8 cellular contexts compared by ENCODE assay signal in the genomic region with DNA sequence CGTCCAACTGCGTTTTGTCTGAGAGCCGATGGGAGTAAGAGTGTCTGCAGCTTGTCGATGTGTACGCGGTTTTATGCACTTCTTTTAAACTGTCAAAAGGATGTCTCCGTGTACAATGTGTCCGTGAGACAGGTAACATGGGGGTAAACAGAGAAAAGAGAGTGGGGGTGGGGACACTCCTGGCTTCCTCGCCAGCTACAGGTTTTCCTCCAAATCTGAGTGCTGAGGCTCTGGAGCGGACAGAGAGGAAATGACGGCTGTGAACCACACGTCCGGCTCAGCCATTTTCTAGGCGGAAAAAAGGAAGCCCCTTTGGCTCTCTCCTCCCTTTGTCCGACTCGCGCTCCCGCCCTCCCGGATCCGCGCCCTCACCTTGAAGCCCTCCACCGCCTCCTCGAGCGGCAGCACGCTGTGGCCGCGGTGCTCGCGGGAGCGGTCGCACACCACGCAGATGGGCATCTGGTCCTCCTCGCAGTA. TPM values are rescaled to one million over a fixed set of nuclear protein-coding genes. Genes with fewer than 3 reads are reported as not detected.
A peak's percentile ranks its signal among the peaks of the same experiment; 100 is the strongest.
DNase-seq lines count a peak whose midpoint lies in the region; ATAC-seq and TF ChIP-seq lines count a peak whose summit lies in the region.

No MANE protein-coding gene starts in this region.

- H3K27me3 Mint-ChIP-seq in effector memory CD8-positive, alpha-beta T cell = no peaks in the 10 kb centered on the region

- H3K4me3 Mint-ChIP-seq in effector memory CD8-positive, alpha-beta T cell = peak overlapping the region; percentile 87 to 91

- H3K4me1 ChIP-seq in mesodermal cell (ENCODE audit: control insufficient read depth, insufficient read depth, low read length, poor library complexity, severe bottlenecking) (peaks cover 2% of the 10 kb centered on the region), suprapubic skin (peaks cover 20% of the 10 kb centered on the region)

- H3K4me3 ChIP-seq in mesodermal cell (ENCODE audit: extremely low read depth, insufficient read depth, low read length, poor library complexity, severe bottlenecking) (peak overlapping the region; percentile 98), suprapubic skin (peak overlapping the region; percentile 93)

- peaks cover 33 to 38% of the 10 kb centered on the region in 2 donors for H3K4me1 Mint-ChIP-seq in effector memory CD8-positive, alpha-beta T cell (ENCODE audit: low read depth in 2 of 2)

- H3K9me3 ChIP-seq in mesodermal cell (ENCODE audit: control insufficient read depth, low read length) (no peaks in the 10 kb centered on the region), suprapubic skin (no peaks in the 10 kb centered on the region)

- TF ChIP-seq POLR2A in suprapubic skin (IDR thresholded peaks at IDR 0.05) = peak in 1 of 2 donors; percentile 8

- CTCF ChIA-PET in HEK293T (lab: Yijun Ruan, JAX) = no interaction called here

- peak overlapping the region; percentile 83 to 87 for H3K27ac Mint-ChIP-seq in effector memory CD8-positive, alpha-beta T cell

- 1% methylated on average over 32 to 33 of the region's 33 CpGs for WGBS in mesodermal cell (ENCODE audit: insufficient coverage in 2 of 2), 2 experiments
- WGBS in suprapubic skin = 2% methylated on average over 14 of the region's 33 CpGs

- ATAC-seq in activated CD4-positive, CD25-positive, alpha-beta regulatory T cell treated with anti-CD3 and anti-CD28 coated beads, Interleukin-2, amount 50 U/mL, for 24 hours = peak; percentile 3 to 22
- peak; percentile 21 for ATAC-seq in effector memory CD8-positive, alpha-beta T cell (replicated peaks)

- no peaks in the 10 kb centered on the region for H3K9me3 Mint-ChIP-seq in effector memory CD8-positive, alpha-beta T cell

- no peaks in the 10 kb centered on the region for H3K27me3 ChIP-seq in suprapubic skin

- DNase-seq in NCI-H1436 (lab: John Stamatoyannopoulos, UW) (peak; percentile 7), NCI-H1436 treated with DMSO at 0.1 percent for 48 hours (lab: John Stamatoyannopoulos, UW) (no peak), HEK293T (ENCODE audit: extremely low spot score) (peak; percentile 20), NCI-H1105 (lab: John Stamatoyannopoulos, UW) (peak; percentile 18), suprapubic skin (ENCODE audit: low spot score in 2 of 2) (no peak)
- DNase-seq in effector memory CD8-positive, alpha-beta T cell = peak in 1 of 3 experiments; percentile 11

- POLR2A ChIA-PET in HEK293T (lab: Yijun Ruan, JAX) = interaction anchor here (1.0 to 4.6 kb wide), 13 partner anchors 9 to 108 kb away, joined by 3 to 57 read pairs (median 10); no protein-coding TSS in a partner anchor

- no peak for TF ChIP-seq CTCF in suprapubic skin (IDR thresholded peaks at IDR 0.05)

- no peak for TF ChIP-seq EP300 in suprapubic skin (IDR thresholded peaks at IDR 0.05)

- peaks cover 41% of the 10 kb centered on the region for H3K36me3 Mint-ChIP-seq in effector memory CD8-positive, alpha-beta T cell (ENCODE audit: insufficient read depth)

- H3K36me3 ChIP-seq in mesodermal cell (ENCODE audit: control insufficient read depth, insufficient read depth, low read length) (peaks cover 41% of the 10 kb centered on the region), suprapubic skin (peaks cover 34% of the 10 kb centered on the region)

- peak overlapping the region; percentile 86 for H3K27ac ChIP-seq in mesodermal cell (ENCODE audit: low read depth, low read length, severe bottlenecking)
- H3K27ac ChIP-seq in suprapubic skin = peak overlapping the region; percentile 96

TF ChIP-seq in HEK293T, 16 proteins besides CTCF, POLR2A, EP300 and RAD21:
- TF ChIP-seq, protein P1, sequence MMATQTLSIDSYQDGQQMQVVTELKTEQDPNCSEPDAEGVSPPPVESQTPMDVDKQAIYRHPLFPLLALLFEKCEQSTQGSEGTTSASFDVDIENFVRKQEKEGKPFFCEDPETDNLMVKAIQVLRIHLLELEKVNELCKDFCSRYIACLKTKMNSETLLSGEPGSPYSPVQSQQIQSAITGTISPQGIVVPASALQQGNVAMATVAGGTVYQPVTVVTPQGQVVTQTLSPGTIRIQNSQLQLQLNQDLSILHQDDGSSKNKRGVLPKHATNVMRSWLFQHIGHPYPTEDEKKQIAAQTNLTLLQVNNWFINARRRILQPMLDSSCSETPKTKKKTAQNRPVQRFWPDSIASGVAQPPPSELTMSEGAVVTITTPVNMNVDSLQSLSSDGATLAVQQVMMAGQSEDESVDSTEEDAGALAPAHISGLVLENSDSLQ (IDR thresholded peaks at IDR 0.05) = no peak
- TF ChIP-seq ARNT (IDR thresholded peaks at IDR 0.05) (no peak), FOXM1 (IDR thresholded peaks at IDR 0.05; ENCODE audit: borderline replicate concordance) (no peak), NFRKB (IDR thresholded peaks at IDR 0.05) (no peak), LEF1 (IDR thresholded peaks at IDR 0.05; ENCODE audit: borderline replicate concordance) (no peak), SP1 (IDR thresholded peaks at IDR 0.05) (no peak), BHLHE40 (IDR thresholded peaks at IDR 0.05; ENCODE audit: borderline replicate concordance) (no peak), ZNF384 (IDR thresholded peaks at IDR 0.05) (no peak), L3MBTL2 (conservative IDR thresholded peaks at IDR 0.05) (no peak; the same call in none of the 2 replicates), CTBP1 (IDR thresholded peaks at IDR 0.05; ENCODE audit: borderline replicate concordance) (no peak), SUZ12 (IDR thresholded peaks at IDR 0.05) (no peak), TARDBP (IDR thresholded peaks at IDR 0.05) (no peak), ELF4 (IDR thresholded peaks at IDR 0.05) (no peak), FOXA1 (IDR thresholded peaks at IDR 0.05) (no peak), HDGF (IDR thresholded peaks at IDR 0.05; ENCODE audit: borderline replicate concordance) (no peak), FOXK2 (IDR thresholded peaks at IDR 0.05) (no peak)

RNA-seq across cellular contexts. Expression of a gene that starts 0.9 kb away (rescaled TPM):
- 66.6 TPM for polyA plus RNA-seq in mesodermal cell (2013, experiment 1 of 2)
- 61.4 TPM for polyA plus RNA-seq in mesodermal cell (2013, experiment 2 of 2)
- 10 to 100 TPM; 30.0 to 48.0 (median 40.2) TPM for total RNA-seq in suprapubic skin

Comparison
In these comparisons a context has a peak if more than half of its experiments do, and no peak if none do; other contexts are left out.
1. DNase-seq: peak in NCI-H1436 (single experiment), HEK293T (single experiment) and NCI-H1105 (single experiment); none in NCI-H1436 treated with DMSO at 0.1 percent for 48 hours (single experiment) and suprapubic skin (0 of 2).